8 cellular contexts compared by ENCODE assay signal in genomic region chr2:96265840-96266569, GRCh38. TPM values are rescaled to one million over a fixed set of nuclear protein-coding genes. Genes with fewer than 3 reads are reported as not detected.
A peak's percentile ranks its signal among the peaks of the same experiment; 100 is the strongest.
DNase-seq lines count a peak whose midpoint lies in the region; ATAC-seq, FAIRE-seq and TF ChIP-seq lines count a peak whose summit lies in the region.

Gene CIAO1 (plus strand): TSS chr2:96266225. CDS start chr2:96266351, 126 bp downstream.
A gene with protein sequence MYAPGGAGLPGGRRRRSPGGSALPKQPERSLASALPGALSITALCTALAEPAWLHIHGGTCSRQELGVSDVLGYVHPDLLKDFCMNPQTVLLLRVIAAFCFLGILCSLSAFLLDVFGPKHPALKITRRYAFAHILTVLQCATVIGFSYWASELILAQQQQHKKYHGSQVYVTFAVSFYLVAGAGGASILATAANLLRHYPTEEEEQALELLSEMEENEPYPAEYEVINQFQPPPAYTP (minus strand): TSS chr2:96265997. CDS start chr2:96265381, 616 bp downstream.

- H3K36me3 ChIP-seq in HUES64 (ENCODE audit: insufficient read depth, low read length) (peaks cover 30% of the 10 kb centered on the region), OCI-LY1 (ENCODE audit: insufficient read depth, low read length) (peaks cover 31% of the 10 kb centered on the region)

- peak within 1 kb of the TSS; percentile 92 for H3K4me2 ChIP-seq in OCI-LY1 (ENCODE audit: low read length)

- DNase-seq in D721Med (ENCODE audit: insufficient read length, low spot score) (peak; percentile 90), endothelial cell (ENCODE audit: low spot score) (peak; percentile 97), midbrain (lab: John Stamatoyannopoulos, UW) (peak; percentile 98)
- DNase-seq in activated CD8-positive, alpha-beta memory T cell treated with anti-CD3 and anti-CD28 coated beads, Interleukin-2, amount 50 U/mL, for 4 hours = peak; percentile 97
- peak; percentile 95 to 96 for DNase-seq in stimulated activated CD8-positive, alpha-beta memory T cell treated with anti-CD3 and anti-CD28 coated beads, Interleukin-2, amount 100 ng/mL, for 1 hour (ENCODE audit: low read depth in 2 of 2)

- peak within 1 kb of the TSS; percentile 74 for H3K27ac Mint-ChIP-seq in endothelial cell (ENCODE audit: unreplicated experiment)

- no peaks in the 10 kb centered on the region for H3K9me3 Mint-ChIP-seq in endothelial cell (ENCODE audit: unreplicated experiment)

- H3K9me3 ChIP-seq in HUES64 (ENCODE audit: insufficient read depth, low read depth, low read length) (no peaks in the 10 kb centered on the region), OCI-LY1 (ENCODE audit: low read length) (no peaks in the 10 kb centered on the region)

- H3K79me2 ChIP-seq in OCI-LY1 (ENCODE audit: insufficient read depth, low read length) = peaks cover 10% of the 10 kb centered on the region; the same call in 1 of the 2 replicates

- peak; percentile 90 for ATAC-seq in GM21447 (IDR thresholded peaks at IDR 0.05; ENCODE audit: unreplicated experiment)

- H3K9me2 ChIP-seq in OCI-LY1 (ENCODE audit: low read depth, low read length) = no peaks in the 10 kb centered on the region

- H3K27me3 ChIP-seq in HUES64 (ENCODE audit: insufficient read depth, low read length) (no peaks in the 10 kb centered on the region), OCI-LY1 (ENCODE audit: insufficient read depth, low read length) (no peaks in the 10 kb centered on the region)

- H3K4me1 ChIP-seq in HUES64 (ENCODE audit: insufficient read depth, low read length) (peaks cover 11% of the 10 kb centered on the region), OCI-LY1 (ENCODE audit: insufficient read depth, low read length, severe bottlenecking) (peaks cover 29% of the 10 kb centered on the region)

- WGBS in HUES64 = under 1% methylated on average over 76 of the region's 76 CpGs

- H3K4me1 Mint-ChIP-seq in endothelial cell (ENCODE audit: unreplicated experiment) = peaks cover 17% of the 10 kb centered on the region

- no peak for TF ChIP-seq CTCF in D721Med (IDR thresholded peaks at IDR 0.05; ENCODE audit: insufficient read depth, missing control alignments)
- TF ChIP-seq CTCF in OCI-LY1 (IDR thresholded peaks at IDR 0.05; ENCODE audit: low read length) = no peak
- TF ChIP-seq CTCF in endothelial cell (IDR thresholded peaks at IDR 0.05; ENCODE audit: unreplicated experiment) = no peak

- no peaks in the 10 kb centered on the region for H3F3A ChIP-seq in OCI-LY1 (ENCODE audit: insufficient read depth, low read length)

- H3K27ac ChIP-seq in HUES64 (ENCODE audit: low read depth, low read length) = peak within 1 kb of the TSS; percentile 76; the same call in 1 of the 2 replicates
- peak within 1 kb of the TSS; percentile 47 for H3K27ac ChIP-seq in OCI-LY1 (ENCODE audit: low read depth, low read length, poor library complexity, severe bottlenecking)

- H4K20me1 ChIP-seq in OCI-LY1 (ENCODE audit: insufficient read depth, low read length) = no peaks in the 10 kb centered on the region

- H3K9ac ChIP-seq in HUES64 (ENCODE audit: low read depth, low read length) = peak within 1 kb of the TSS; percentile 86
- H3K9ac ChIP-seq in OCI-LY1 (ENCODE audit: low read length) = peak within 1 kb of the TSS; percentile 74

- FAIRE-seq in D721Med (lab: Jason Lieb, UNC) = no peak

- H3K4me3 Mint-ChIP-seq in endothelial cell (ENCODE audit: unreplicated experiment) = peak within 1 kb of the TSS; percentile 100

- no peak within 1 kb of the TSS for H2AFZ ChIP-seq in OCI-LY1 (ENCODE audit: low read length)

- peaks cover 21% of the 10 kb centered on the region for H3K27me3 Mint-ChIP-seq in endothelial cell (ENCODE audit: unreplicated experiment)

- peaks cover 18% of the 10 kb centered on the region for H3K36me3 Mint-ChIP-seq in endothelial cell (ENCODE audit: low read depth, unreplicated experiment)

- H3K4me3 ChIP-seq in HUES64 (ENCODE audit: low read length) (peak within 1 kb of the TSS; percentile 96), OCI-LY1 (ENCODE audit: low read depth, low read length, poor library complexity, severe bottlenecking) (peak within 1 kb of the TSS; percentile 71)

RNA-seq across cellular contexts. Expression of gene CIAO1, which starts in this region (rescaled TPM):
- polyA plus RNA-seq in HUES64 (2013, experiment 1 of 2) = 50.8 TPM
- polyA plus RNA-seq in HUES64 (2013, experiment 2 of 2) = 46.6 TPM
- 63.7 TPM for total RNA-seq in endothelial cell (ENCODE audit: unreplicated experiment)

RNA-seq across cellular contexts. Expression of the second gene that starts in this region (rescaled TPM):
- polyA plus RNA-seq in HUES64 (2013, experiment 1 of 2) = 16.8 TPM
- 16.8 TPM for polyA plus RNA-seq in HUES64 (2013, experiment 2 of 2)
- 39.0 TPM for total RNA-seq in endothelial cell (ENCODE audit: unreplicated experiment)

Comparison
In these comparisons a context has a peak if more than half of its experiments do, and no peak if none do; other contexts are left out.
1. Peak in every context shown above with its lines: DNase-seq, ATAC-seq, H3K4me3 ChIP-seq and H3K27ac ChIP-seq.